1 cellular context compared by ENCODE assay signal in genomic region chr7:107972075-107972482, GRCh38.
TF ChIP-seq lines count a peak whose summit lies in the region.

No MANE protein-coding gene starts in this region.

TF ChIP-seq in K562, 482 proteins besides CTCF, POLR2A, EP300 and RAD21 (continued from another document and continues in another):
- TF ChIP-seq PPARD (CRISPR knock-in tag; IDR thresholded peaks at IDR 0.05) (no peak), ZNF318 (IDR thresholded peaks at IDR 0.05; ENCODE audit: borderline replicate concordance in 1 of 2, low read depth in 1 of 2) (no peak), NFRKB (IDR thresholded peaks at IDR 0.05; ENCODE audit: low read depth) (no peak), TSC22D4 (tag; IDR thresholded peaks at IDR 0.05) (no peak), ZNF507 (tag; conservative IDR thresholded peaks at IDR 0.05) (no peak), ELF4 (CRISPR knock-in tag; IDR thresholded peaks at IDR 0.05) (no peak), NKRF (IDR thresholded peaks at IDR 0.05; ENCODE audit: borderline replicate concordance) (no peak), JUND (IDR thresholded peaks at IDR 0.05; ENCODE audit: borderline replicate concordance, low read depth, low read length) (no peak), JUND (tag; IDR thresholded peaks at IDR 0.05; ENCODE audit: borderline replicate concordance, low read depth, low read length) (no peak), ZNF766 (CRISPR knock-in tag; conservative IDR thresholded peaks at IDR 0.05) (peak; percentile 59; the same call in 1 of the 2 replicates), ZNF384 (IDR thresholded peaks at IDR 0.05; ENCODE audit: low read depth, low read length) (no peak), SMARCA4 (IDR thresholded peaks at IDR 0.05) (peak; percentile 26; the same call in 1 of the 2 replicates), GABPB1 (CRISPR knock-in tag; IDR thresholded peaks at IDR 0.05) (no peak), RERE (CRISPR knock-in tag; IDR thresholded peaks at IDR 0.05; ENCODE audit: borderline replicate concordance) (no peak), ZNF324 (CRISPR knock-in tag; IDR thresholded peaks at IDR 0.05) (no peak), SIRT6 (IDR thresholded peaks at IDR 0.05; ENCODE audit: low read depth, low read length) (no peak), ZKSCAN3 (CRISPR knock-in tag; IDR thresholded peaks at IDR 0.05) (no peak), MBD2 (IDR thresholded peaks at IDR 0.05; ENCODE audit: borderline replicate concordance, low read depth) (no peak), ZNF431 (CRISPR knock-in tag; IDR thresholded peaks at IDR 0.05) (no peak), GTF3C2 (IDR thresholded peaks at IDR 0.05; ENCODE audit: borderline replicate concordance, extremely low read depth, insufficient read length) (no peak), MAZ (CRISPR knock-in tag; conservative IDR thresholded peaks at IDR 0.05 in 1 of 2, IDR thresholded peaks at IDR 0.05 in 1 of 2) (no peak), ZNF449 (CRISPR knock-in tag; IDR thresholded peaks at IDR 0.05) (no peak), ZNF347 (CRISPR knock-in tag; IDR thresholded peaks at IDR 0.05; ENCODE audit: low read depth) (no peak), SAP30 (IDR thresholded peaks at IDR 0.05; ENCODE audit: borderline replicate concordance, insufficient read depth, low read depth, low read length, poor library complexity, severe bottlenecking) (no peak), RBM22 (IDR thresholded peaks at IDR 0.05; ENCODE audit: low read depth, low read length, poor library complexity, severe bottlenecking) (no peak), HDGF (IDR thresholded peaks at IDR 0.05) (no peak), E2F8 (IDR thresholded peaks at IDR 0.05; ENCODE audit: low read depth, partially characterized antibody) (no peak), ZNF134 (CRISPR knock-in tag; conservative IDR thresholded peaks at IDR 0.05) (no peak), ZSCAN32 (CRISPR knock-in tag; IDR thresholded peaks at IDR 0.05) (no peak), KLF6 (CRISPR knock-in tag; IDR thresholded peaks at IDR 0.05; ENCODE audit: borderline replicate concordance) (no peak), MEIS2 (IDR thresholded peaks at IDR 0.05; ENCODE audit: partially characterized antibody) (peak; percentile 75), CREB1 (IDR thresholded peaks at IDR 0.05) (no peak), CREB1 (CRISPR knock-in tag; IDR thresholded peaks at IDR 0.05) (no peak), RBFOX2 (IDR thresholded peaks at IDR 0.05; ENCODE audit: low read depth, low read length) (no peak), E2F6 (IDR thresholded peaks at IDR 0.05; ENCODE audit: borderline replicate concordance in 1 of 2, extremely low read depth in 1 of 2, insufficient read depth in 1 of 2, insufficient read length in 1 of 2, low read depth in 1 of 2, low read length in 1 of 2, poor library complexity in 1 of 2, severe bottlenecking in 1 of 2) (no peak), RBM34 (IDR thresholded peaks at IDR 0.05; ENCODE audit: borderline replicate concordance, insufficient read depth, low read length) (no peak)
